In genomic region chr15:44663410-44664272, GRCh38 we compare ENCODE assay signal across 8 cellular contexts. TPM values are rescaled to one million over a fixed set of nuclear protein-coding genes. Genes with fewer than 3 reads are reported as not detected.
A peak's percentile ranks its signal among the peaks of the same experiment; 100 is the strongest.
DNase-seq lines count a peak whose midpoint lies in the region; ATAC-seq and TF ChIP-seq lines count a peak whose summit lies in the region.

SPG11 (minus strand) TSS chr15:44663662; CDS start chr15:44663647, 15 bp downstream.

- peak within 1 kb of the TSS; percentile 90 for H2AFZ ChIP-seq in KMS-11 (ENCODE audit: low read depth)

- WGBS in esophagus muscularis mucosa: 11% methylated on average over 41 of the region's 53 CpGs

- ATAC-seq in GM21723 (IDR thresholded peaks at IDR 0.05; ENCODE audit: unreplicated experiment): peak; percentile 71
- peak; percentile 83 to 85 for ATAC-seq in activated T-cell treated with anti-CD3 and anti-CD28 coated beads, Interleukin-2, amount 50 U/mL, for 72 hours (replicated peaks in 1 of 2)
- peak; percentile 92 for ATAC-seq in stimulated activated effector memory CD8-positive, alpha-beta T cell treated with anti-CD3 and anti-CD28 coated beads, Interleukin-12 subunit alpha, Interleukin-12 subunit beta, amount 100 ng/mL, for 72 hours

- DNase-seq in DMS79 treated with DMSO at 0.1 percent for 48 hours (lab: John Stamatoyannopoulos, UW) (peak; percentile 87), Peyer's patch (peak; percentile 98 to 99 (median 98)), esophagus muscularis mucosa (ENCODE audit: extremely low spot score) (peak; percentile 99), myocyte (ENCODE audit: low read depth) (peak; percentile 99)
- peak; percentile 97 for DNase-seq in activated T-cell treated with anti-CD3 and anti-CD28 coated beads, Interleukin-2, amount 50 U/mL, for 72 hours
- DNase-seq in stimulated activated effector memory CD8-positive, alpha-beta T cell treated with anti-CD3 and anti-CD28 coated beads, Interleukin-12 subunit alpha, Interleukin-12 subunit beta, amount 100 ng/mL, for 72 hours (ENCODE audit: low spot score in 2 of 2): peak; percentile 94 to 98

- H3K36me3 Mint-ChIP-seq in activated T-cell treated with anti-CD3 and anti-CD28 coated beads, Interleukin-2, amount 50 U/mL, for 72 hours (ENCODE audit: insufficient read depth in 2 of 2): peaks cover 10 to 16% of the 10 kb centered on the region in 2 donors
- H3K36me3 Mint-ChIP-seq in stimulated activated effector memory CD8-positive, alpha-beta T cell treated with anti-CD3 and anti-CD28 coated beads, Interleukin-12 subunit alpha, Interleukin-12 subunit beta, amount 100 ng/mL, for 72 hours: peaks cover 46% of the 10 kb centered on the region

- 0 out of 2 replicates have a peak, but pooled peaks cover 4% of the 10 kb centered on the region for H3K36me3 ChIP-seq in KMS-11 (ENCODE audit: insufficient read depth)
- H3K36me3 ChIP-seq in Peyer's patch: peaks cover 0 to 14% (median 0%) of the 10 kb centered on the region in 3 donors
- H3K36me3 ChIP-seq in esophagus muscularis mucosa: peaks cover 4 to 17% (median 14%) of the 10 kb centered on the region in 4 donors

- no peaks in the 10 kb centered on the region for H4K20me1 ChIP-seq in KMS-11 (ENCODE audit: insufficient read depth)

- peak within 1 kb of the TSS; percentile 84 for H3K27ac ChIP-seq in KMS-11
- peak within 1 kb of the TSS; percentile 96 to 100 (median 98) for H3K27ac ChIP-seq in Peyer's patch
- peak within 1 kb of the TSS; percentile 93 to 100 (median 96) for H3K27ac ChIP-seq in esophagus muscularis mucosa (replicated peaks in 1 of 4)

- TF ChIP-seq CTCF in KMS-11 (conservative IDR thresholded peaks at IDR 0.05; ENCODE audit: low read depth, low read length) (peak; percentile 81), Peyer's patch (IDR thresholded peaks at IDR 0.05) (peak; percentile 95 to 99 (median 98)), esophagus muscularis mucosa (IDR thresholded peaks at IDR 0.05) (peak; percentile 93 to 99 (median 97))

- TF ChIP-seq EP300 in esophagus muscularis mucosa (IDR thresholded peaks at IDR 0.05): no peak

- H3K27ac Mint-ChIP-seq in activated T-cell treated with anti-CD3 and anti-CD28 coated beads, Interleukin-2, amount 50 U/mL, for 72 hours: peak within 1 kb of the TSS; percentile 100
- H3K27ac Mint-ChIP-seq in stimulated activated effector memory CD8-positive, alpha-beta T cell treated with anti-CD3 and anti-CD28 coated beads, Interleukin-12 subunit alpha, Interleukin-12 subunit beta, amount 100 ng/mL, for 72 hours: peak within 1 kb of the TSS; percentile 96

- peak within 1 kb of the TSS; percentile 72 for H3K4me2 ChIP-seq in KMS-11

- H3K4me3 ChIP-seq in KMS-11 (IDR thresholded peaks at IDR 0.05; ENCODE audit: insufficient read depth, low read depth, low read length) (peak within 1 kb of the TSS; percentile 56), Peyer's patch (peak within 1 kb of the TSS; percentile 84 to 98 (median 88)), esophagus muscularis mucosa (peak within 1 kb of the TSS; percentile 78 to 99 (median 90))

- H3K9me3 ChIP-seq in Peyer's patch (no peaks in the 10 kb centered on the region), esophagus muscularis mucosa (no peaks in the 10 kb centered on the region)

- peaks cover 9% of the 10 kb centered on the region for H3K79me2 ChIP-seq in KMS-11 (ENCODE audit: insufficient read depth, low read depth)

- intact Hi-C loops in esophagus muscularis mucosa (cut with DNase I): loop anchor here (2.0 kb wide), 1 partner anchor 75 kb away; no protein-coding TSS in a partner anchor

- H3K9ac ChIP-seq in KMS-11: peak within 1 kb of the TSS; percentile 82

- H3K27me3 ChIP-seq in KMS-11 (ENCODE audit: insufficient read depth, low read depth): no peaks in the 10 kb centered on the region
- no peaks in the 10 kb centered on the region for H3K27me3 ChIP-seq in Peyer's patch
- no peaks in the 10 kb centered on the region for H3K27me3 ChIP-seq in esophagus muscularis mucosa

- no peaks in the 10 kb centered on the region for H3K9me3 Mint-ChIP-seq in activated T-cell treated with anti-CD3 and anti-CD28 coated beads, Interleukin-2, amount 50 U/mL, for 72 hours
- no peaks in the 10 kb centered on the region for H3K9me3 Mint-ChIP-seq in stimulated activated effector memory CD8-positive, alpha-beta T cell treated with anti-CD3 and anti-CD28 coated beads, Interleukin-12 subunit alpha, Interleukin-12 subunit beta, amount 100 ng/mL, for 72 hours

- H3K4me1 ChIP-seq in KMS-11 (ENCODE audit: low read depth, poor library complexity, severe bottlenecking) (peaks cover 32% of the 10 kb centered on the region), Peyer's patch (peaks cover 0 to 12% (median 8%) of the 10 kb centered on the region in 4 donors), esophagus muscularis mucosa (peaks cover 18 to 24% (median 21%) of the 10 kb centered on the region in 4 donors)

- peaks cover 76% of the 10 kb centered on the region for H3K4me1 Mint-ChIP-seq in activated T-cell treated with anti-CD3 and anti-CD28 coated beads, Interleukin-2, amount 50 U/mL, for 72 hours (ENCODE audit: low read depth)
- peaks cover 56% of the 10 kb centered on the region for H3K4me1 Mint-ChIP-seq in stimulated activated effector memory CD8-positive, alpha-beta T cell treated with anti-CD3 and anti-CD28 coated beads, Interleukin-12 subunit alpha, Interleukin-12 subunit beta, amount 100 ng/mL, for 72 hours

- peak within 1 kb of the TSS; percentile 96 to 100 for H3K4me3 Mint-ChIP-seq in activated T-cell treated with anti-CD3 and anti-CD28 coated beads, Interleukin-2, amount 50 U/mL, for 72 hours
- peak within 1 kb of the TSS; percentile 96 for H3K4me3 Mint-ChIP-seq in stimulated activated effector memory CD8-positive, alpha-beta T cell treated with anti-CD3 and anti-CD28 coated beads, Interleukin-12 subunit alpha, Interleukin-12 subunit beta, amount 100 ng/mL, for 72 hours

- no peaks in the 10 kb centered on the region for H3K27me3 Mint-ChIP-seq in activated T-cell treated with anti-CD3 and anti-CD28 coated beads, Interleukin-2, amount 50 U/mL, for 72 hours (ENCODE audit: low read depth)

- TF ChIP-seq POLR2A in Peyer's patch (IDR thresholded peaks at IDR 0.05) (peak; percentile 89 to 92), esophagus muscularis mucosa (IDR thresholded peaks at IDR 0.05; ENCODE audit: low read depth) (peak; percentile 90)

RNA-seq across cellular contexts. Expression of gene SPG11, which starts in this region (rescaled TPM):
- 100 to 1,000 TPM; 125 to 215 (median 167) TPM for total RNA-seq in Peyer's patch
- 100 to 1,000 TPM; 127 to 134 TPM for total RNA-seq in activated T-cell treated with anti-CD3 and anti-CD28 coated beads, Interleukin-2, amount 50 U/mL, for 72 hours
- 10 to 100 TPM; 40.4 to 80.6 (median 55.2) TPM for total RNA-seq in esophagus muscularis mucosa
- 32.8 and 40.7 TPM in 2 replicates for total RNA-seq in myocyte
- 22.3 TPM for polyA plus RNA-seq in myocyte (2012)

Comparison
In these comparisons a context has a peak if more than half of its experiments do, and no peak if none do; other contexts are left out.
1. Peak in every context shown above with its lines: DNase-seq, ATAC-seq, H3K4me3 ChIP-seq and H3K27ac ChIP-seq.